9 cellular contexts compared by ENCODE assay signal in the genomic region with DNA sequence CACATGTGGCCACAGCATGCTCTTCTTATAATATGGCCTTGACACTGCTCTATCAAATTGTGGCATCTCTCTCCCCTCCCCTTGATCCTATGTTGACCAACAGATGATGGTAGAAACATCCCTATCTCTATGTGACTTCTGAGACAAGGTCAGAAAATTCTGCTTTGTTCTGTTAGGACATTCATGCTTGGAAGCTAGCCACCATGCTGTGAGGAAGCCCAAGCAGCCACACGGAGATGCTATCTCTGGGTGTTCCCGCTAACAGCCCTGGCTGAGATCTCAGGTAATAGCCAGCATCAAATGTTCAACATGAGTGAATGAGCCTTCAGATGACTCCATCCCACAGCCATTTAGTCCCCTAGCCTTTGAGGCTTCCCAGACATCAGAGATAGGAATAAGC. TPM values are rescaled to one million over a fixed set of nuclear protein-coding genes. Genes with fewer than 3 reads are reported as not detected.
"Had no signal": no experiment of that assay in that cellular context is flagged by ENCODE, and none has a peak within 500 bp of the region (broad histone marks: within the 10 kb centered on the region; RNA-seq: fewer than 3 reads in every experiment).

No MANE protein-coding gene starts in this region.

- H3K9ac ChIP-seq: GM23248 had no signal

- H2AFZ ChIP-seq: GM23248, GM23338 had no signal

- DNase-seq: GM23248, GOT3, H7, H9, HCEC 1CT, HFFc6 had no signal

- H3K4me2 ChIP-seq: GM23338 had no signal

- H3K4me1 ChIP-seq: HAP-1 had no signal

- H3K36me3 ChIP-seq: HAP-1 had no signal

- H3K9me3 ChIP-seq: HAP-1 had no signal

- ATAC-seq: GM23338 had no signal

- H3K27ac ChIP-seq: GM23248 had no signal

- H3K4me3 ChIP-seq: GM23248, GM23338, HAP-1 had no signal

RNA-seq across cellular contexts. Expression of a gene that starts 36.8 kb away (rescaled TPM):
- total RNA-seq: H4, HFFc6 had no signal
